Comparison of ENCODE assay signal across 9 cellular contexts in the genomic region with DNA sequence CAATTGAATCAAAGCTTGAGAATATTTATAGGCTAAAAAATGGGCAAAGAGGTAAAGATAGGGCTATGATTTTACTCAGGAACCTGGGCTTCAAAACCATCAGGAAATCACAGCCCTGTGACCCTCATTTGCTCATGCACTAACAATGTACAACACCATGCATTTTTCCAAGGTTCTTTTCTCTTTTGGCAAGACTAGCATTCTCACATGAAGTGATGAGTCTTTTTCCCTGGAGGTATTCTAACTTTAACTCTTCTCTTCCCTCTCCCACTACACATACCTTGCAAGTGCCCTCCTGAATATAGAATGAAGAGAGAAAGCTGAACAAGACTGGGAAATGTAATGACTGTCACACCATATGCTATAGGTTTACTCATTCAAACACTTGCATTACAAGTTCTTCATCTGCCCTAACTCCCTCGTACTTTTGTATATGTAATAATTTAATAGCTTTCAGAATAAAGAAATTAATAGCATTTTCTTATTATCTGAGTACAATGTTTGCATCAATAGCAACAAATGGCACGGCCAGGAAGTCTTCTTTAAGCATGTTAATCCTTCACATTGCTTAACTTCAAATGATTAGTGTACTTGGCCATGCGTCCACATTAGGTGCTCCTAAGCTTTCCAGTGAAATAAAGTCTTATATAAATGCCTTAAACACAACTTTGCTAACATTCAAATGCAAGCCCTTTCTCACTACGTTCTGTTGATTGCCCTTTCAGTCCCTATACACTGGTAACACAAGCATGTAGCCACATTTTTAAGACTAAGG. TPM values are rescaled to one million over a fixed set of nuclear protein-coding genes. Genes with fewer than 3 reads are reported as not detected.
A peak's percentile ranks its signal among the peaks of the same experiment; 100 is the strongest.
DNase-seq lines count a peak whose midpoint lies in the region; ATAC-seq lines count a peak whose summit lies in the region.
"Had no signal": no experiment of that assay in that cellular context is flagged by ENCODE, and none has a peak within 500 bp of the region (broad histone marks: within the 10 kb centered on the region; RNA-seq: fewer than 3 reads in every experiment).

No MANE protein-coding gene starts in this region.

- CTCF ChIA-PET in activated CD4-positive, alpha-beta memory T cell treated with anti-CD3 and anti-CD28 coated beads for 36 hours (lab: Charles Lee) = interaction anchor here (1.0 to 19.2 kb wide), 7 partner anchors 10 to 198 kb away, joined by 3 to 362 read pairs (median 5); no protein-coding TSS in a partner anchor

- ATAC-seq in GM21576 (IDR thresholded peaks at IDR 0.05; ENCODE audit: unreplicated experiment) = no peak
- no peak for ATAC-seq in GM18909 (IDR thresholded peaks at IDR 0.05; ENCODE audit: poor library complexity, unreplicated experiment)

- H3K27me3 Mint-ChIP-seq in activated CD4-positive, alpha-beta T cell treated with anti-CD3 and anti-CD28 coated beads, Interleukin-2, amount 10 ng/mL, durations not matched to agents 24 days and 14 days = peaks cover 13% of the 10 kb centered on the region
- H3K27me3 Mint-ChIP-seq in activated CD4-positive, alpha-beta memory T cell treated with anti-CD3 and anti-CD28 coated beads for 36 hours = peaks cover 6% of the 10 kb centered on the region

- peaks cover 13% of the 10 kb centered on the region for H3K36me3 Mint-ChIP-seq in activated CD4-positive, alpha-beta T cell treated with anti-CD3 and anti-CD28 coated beads, Interleukin-2, amount 10 ng/mL, durations not matched to agents 24 days and 14 days (ENCODE audit: low read depth)
- H3K36me3 Mint-ChIP-seq in activated CD4-positive, alpha-beta memory T cell treated with anti-CD3 and anti-CD28 coated beads for 36 hours = no peaks in the 10 kb centered on the region

- peaks cover 0 to 4% (median 0%) of the 10 kb centered on the region in 5 donors for H3K27me3 ChIP-seq in subcutaneous abdominal adipose tissue (ENCODE audit: control insufficient read depth in 5 of 5, insufficient read depth in 4 of 5, low read length in 5 of 5)

- H3K4me3 Mint-ChIP-seq in activated CD4-positive, alpha-beta T cell treated with anti-CD3 and anti-CD28 coated beads, Interleukin-2, amount 10 ng/mL, durations not matched to agents 24 days and 14 days = peak overlapping the region; percentile 91
- peak overlapping the region; percentile 94 for H3K4me3 Mint-ChIP-seq in activated CD4-positive, alpha-beta memory T cell treated with anti-CD3 and anti-CD28 coated beads for 36 hours

- peaks cover 0 to 29% (median 22%) of the 10 kb centered on the region in 5 donors for H3K4me1 ChIP-seq in subcutaneous abdominal adipose tissue (ENCODE audit: control insufficient read depth in 5 of 5, insufficient read depth in 5 of 5, low read length in 5 of 5)

- peak overlapping the region in 4 of 5 donors; percentile 78 to 94 (median 87) for H3K4me3 ChIP-seq in subcutaneous abdominal adipose tissue (ENCODE audit: low read depth in 1 of 5, low read length in 5 of 5)

- peak overlapping the region; percentile 94 for H3K27ac Mint-ChIP-seq in activated CD4-positive, alpha-beta T cell treated with anti-CD3 and anti-CD28 coated beads, Interleukin-2, amount 10 ng/mL, durations not matched to agents 24 days and 14 days
- peak overlapping the region; percentile 96 for H3K27ac Mint-ChIP-seq in activated CD4-positive, alpha-beta memory T cell treated with anti-CD3 and anti-CD28 coated beads for 36 hours

- no peak for DNase-seq in activated CD4-positive, alpha-beta T cell treated with anti-CD3 and anti-CD28 coated beads, Interleukin-2, amount 10 ng/mL, durations not matched to agents 24 days and 14 days
- no peak for DNase-seq in activated CD4-positive, alpha-beta T cell treated with anti-CD3 and anti-CD28 coated beads, Interleukin-2, amount 50 U/mL, for 4 hours
- DNase-seq in activated CD4-positive, alpha-beta memory T cell treated with anti-CD3 and anti-CD28 coated beads for 36 hours = no peak
- DNase-seq in hepatic stellate cell (ENCODE audit: low spot score) = peak; percentile 25
- no peak for DNase-seq in NCI-H1048 (lab: John Stamatoyannopoulos, UW)
- DNase-seq: activated CD4-positive, alpha-beta T cell treated with anti-CD3 and anti-CD28 coated beads for 48 hours had no signal

- no peak overlapping the region for H3K27ac ChIP-seq in subcutaneous abdominal adipose tissue (ENCODE audit: low read depth, low read length)

- no peaks in the 10 kb centered on the region for H3K36me3 ChIP-seq in subcutaneous abdominal adipose tissue (ENCODE audit: control insufficient read depth in 5 of 5, insufficient read depth in 5 of 5, low read length in 5 of 5)

- no peaks in the 10 kb centered on the region for H3K9me3 Mint-ChIP-seq in activated CD4-positive, alpha-beta T cell treated with anti-CD3 and anti-CD28 coated beads, Interleukin-2, amount 10 ng/mL, durations not matched to agents 24 days and 14 days
- H3K9me3 Mint-ChIP-seq in activated CD4-positive, alpha-beta memory T cell treated with anti-CD3 and anti-CD28 coated beads for 36 hours = no peaks in the 10 kb centered on the region

- POLR2A ChIA-PET in activated CD4-positive, alpha-beta memory T cell treated with anti-CD3 and anti-CD28 coated beads for 36 hours (lab: Charles Lee) = interaction anchor here (0.6 to 5.8 kb wide), 10 partner anchors 14 to 218 kb away, joined by 3 to 46 read pairs (median 14); a partner anchor contains a TSS

- intact Hi-C loops in activated CD4-positive, alpha-beta T cell treated with anti-CD3 and anti-CD28 coated beads, Interleukin-2, amount 10 ng/mL, durations not matched to agents 24 days and 14 days (cut with micrococcal nuclease) = loop anchor here (1.0 to 5.0 kb wide), 8 partner anchors 19 to 590 kb away; a partner anchor contains a TSS
- intact Hi-C loops in activated CD4-positive, alpha-beta memory T cell treated with anti-CD3 and anti-CD28 coated beads for 36 hours (cut with micrococcal nuclease) = loop anchor here (1.0 to 10.0 kb wide), 9 partner anchors 19 to 1498 kb away; a partner anchor contains a TSS

- peak overlapping the region in 1 of 5 donors; percentile 75 for H3K9ac ChIP-seq in subcutaneous abdominal adipose tissue (ENCODE audit: low read length in 5 of 5)

- peaks cover 60% of the 10 kb centered on the region for H3K4me1 Mint-ChIP-seq in activated CD4-positive, alpha-beta T cell treated with anti-CD3 and anti-CD28 coated beads, Interleukin-2, amount 10 ng/mL, durations not matched to agents 24 days and 14 days
- H3K4me1 Mint-ChIP-seq in activated CD4-positive, alpha-beta memory T cell treated with anti-CD3 and anti-CD28 coated beads for 36 hours (ENCODE audit: low read depth) = peaks cover 59% of the 10 kb centered on the region

- H3K9me3 ChIP-seq in subcutaneous abdominal adipose tissue (ENCODE audit: control insufficient read depth in 5 of 5, low read length in 5 of 5) = no peaks in the 10 kb centered on the region

RNA-seq across cellular contexts. Expression of a gene that starts 1.8 kb away (rescaled TPM):
- total RNA-seq in activated CD4-positive, alpha-beta T cell treated with anti-CD3 and anti-CD28 coated beads, Interleukin-2, amount 10 ng/mL, durations not matched to agents 24 days and 14 days = 17.1 TPM in 2 replicates
- 10 to 100 TPM; 18.7 to 19.8 TPM for total RNA-seq in activated CD4-positive, alpha-beta memory T cell treated with anti-CD3 and anti-CD28 coated beads for 36 hours
